ENCODE assay signal across 17 cellular contexts in genomic region chr9:134332266-134332665, GRCh38.
"Had no signal": no experiment of that assay in that cellular context is flagged by ENCODE, and none has a peak within 500 bp of the region (broad histone marks: within the 10 kb centered on the region; RNA-seq: fewer than 3 reads in every experiment).

No MANE protein-coding gene starts in this region.

- H3K4me1 Mint-ChIP-seq: activated T-helper 17 cell treated with anti-CD3 and anti-CD28 coated beads, Interleukin-2, amount 50 U/mL, for 72 hours had no signal

- H3K9me3 ChIP-seq: gastroesophageal sphincter, lower lobe of right lung, stomach, thoracic aorta had no signal

- H3K36me3 ChIP-seq: cardiac muscle cell, gastroesophageal sphincter, lower lobe of right lung, stomach, thoracic aorta had no signal

- ATAC-seq: activated T-helper 17 cell treated with anti-CD3 and anti-CD28 coated beads, Interleukin-2, amount 50 U/mL, for 72 hours; gastroesophageal sphincter; lower lobe of right lung; naive thymus-derived CD8-positive, alpha-beta T cell; WTC11 had no signal

- DNase-seq: activated CD4-positive, alpha-beta T cell treated with anti-CD3 and anti-CD28 coated beads for 48 hours; activated naive CD4-positive, alpha-beta T cell treated with anti-CD3 and anti-CD28 coated beads for 36 hours; activated T-cell treated with anti-CD3 and anti-CD28 coated beads for 4 hours; effector CD4-positive, alpha-beta T cell; lower lobe of right lung; naive thymus-derived CD8-positive, alpha-beta T cell; nucleus accumbens; stimulated activated CD4-positive, alpha-beta T cell treated with anti-CD3 and anti-CD28 coated beads, Interleukin-15, amount 100 ng/mL, for 24 hours; stimulated activated CD4-positive, alpha-beta T cell treated with anti-CD3 and anti-CD28 coated beads, Interleukin-4, amount 100 ng/mL, for 24 hours; stomach; T-helper 1 cell had no signal

- H3K27me3 ChIP-seq: cardiac muscle cell, gastroesophageal sphincter, stomach had no signal

- H3K27ac ChIP-seq: cardiac muscle cell, coronary artery, lower lobe of right lung, thoracic aorta had no signal

- H3K4me3 Mint-ChIP-seq: activated naive CD4-positive, alpha-beta T cell treated with anti-CD3 and anti-CD28 coated beads for 36 hours; activated T-helper 17 cell treated with anti-CD3 and anti-CD28 coated beads, Interleukin-2, amount 50 U/mL, for 72 hours; WTC11 had no signal

- H3K9me3 Mint-ChIP-seq: activated naive CD4-positive, alpha-beta T cell treated with anti-CD3 and anti-CD28 coated beads for 36 hours; activated T-helper 17 cell treated with anti-CD3 and anti-CD28 coated beads, Interleukin-2, amount 50 U/mL, for 72 hours; naive thymus-derived CD8-positive, alpha-beta T cell; WTC11 had no signal

- H3K27ac Mint-ChIP-seq: activated naive CD4-positive, alpha-beta T cell treated with anti-CD3 and anti-CD28 coated beads for 36 hours; activated T-helper 17 cell treated with anti-CD3 and anti-CD28 coated beads, Interleukin-2, amount 50 U/mL, for 72 hours; naive thymus-derived CD8-positive, alpha-beta T cell; WTC11 had no signal

- H3K27me3 Mint-ChIP-seq: activated T-helper 17 cell treated with anti-CD3 and anti-CD28 coated beads, Interleukin-2, amount 50 U/mL, for 72 hours; naive thymus-derived CD8-positive, alpha-beta T cell had no signal

- H3K36me3 Mint-ChIP-seq: naive thymus-derived CD8-positive, alpha-beta T cell; WTC11 had no signal

- H3K4me3 ChIP-seq: cardiac muscle cell, coronary artery, gastroesophageal sphincter, lower lobe of right lung, thoracic aorta had no signal
